In the genomic region with DNA sequence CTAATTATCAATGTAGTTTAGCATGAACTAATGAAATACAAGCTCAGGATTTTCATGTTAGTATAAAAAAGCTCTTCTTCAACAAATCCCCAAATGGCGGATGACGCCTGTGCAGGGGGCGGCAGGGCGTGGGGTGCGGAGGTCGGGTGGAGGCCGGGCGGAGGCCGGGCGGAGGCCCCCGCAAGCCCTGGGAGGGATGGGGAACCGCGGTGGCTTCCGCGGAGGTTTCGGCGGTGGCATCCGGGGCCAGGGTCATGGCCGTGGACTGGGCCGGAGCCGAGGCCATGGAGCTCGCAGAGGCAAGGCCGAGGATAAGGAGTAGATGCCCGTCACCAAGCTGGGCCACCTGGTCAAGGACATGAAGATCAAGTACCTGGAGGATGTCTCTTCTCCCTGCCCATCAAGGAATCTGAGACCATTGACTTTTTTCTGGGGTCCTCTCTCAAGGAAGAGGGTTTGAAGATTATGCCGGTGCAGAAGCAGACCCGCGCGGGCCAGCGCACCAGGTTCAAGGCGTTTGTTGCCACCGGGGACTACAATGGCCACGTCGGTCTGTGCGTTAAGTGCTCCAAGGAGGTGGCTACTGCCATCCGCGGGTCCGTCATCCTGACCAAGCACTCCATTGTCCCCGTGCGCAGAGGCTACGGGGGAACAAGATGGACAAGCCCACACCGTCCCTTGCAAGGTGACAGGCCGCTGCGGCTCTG, we compare ENCODE assay signal across 7 cellular contexts.
"Had no signal": no experiment of that assay in that cellular context is flagged by ENCODE, and none has a peak within 500 bp of the region (broad histone marks: within the 10 kb centered on the region; RNA-seq: fewer than 3 reads in every experiment).

No MANE protein-coding gene starts in this region.

- H2AFZ ChIP-seq: GM23338 had no signal

- H3K27ac Mint-ChIP-seq: GM23338, IgD-negative memory B cell had no signal

- H3K4me1 Mint-ChIP-seq: GM23338 had no signal

- H3K36me3 Mint-ChIP-seq: IgD-negative memory B cell had no signal

- H3K4me3 Mint-ChIP-seq: GM23338, IgD-negative memory B cell had no signal

- H3K4me3 ChIP-seq: GM23338 had no signal

- DNase-seq: HCEC 1CT, KBM-7 had no signal

- FAIRE-seq: H1, H54, HTR-8/SVneo had no signal

- H3K9me3 Mint-ChIP-seq: GM23338, IgD-negative memory B cell had no signal

- H3K4me2 ChIP-seq: GM23338 had no signal

- H3K27me3 Mint-ChIP-seq: IgD-negative memory B cell had no signal

- ATAC-seq: GM23338 had no signal
